In genomic region chr11:5618807-5619206, GRCh38 we compare ENCODE assay signal across 17 cellular contexts. TPM values are rescaled to one million over a fixed set of nuclear protein-coding genes. Genes with fewer than 3 reads are reported as not detected.
DNase-seq lines count a peak whose midpoint lies in the region; FAIRE-seq and TF ChIP-seq lines count a peak whose summit lies in the region.
"Had no signal": no experiment of that assay in that cellular context is flagged by ENCODE, and none has a peak within 500 bp of the region (broad histone marks: within the 10 kb centered on the region; RNA-seq: fewer than 3 reads in every experiment).

No MANE protein-coding gene starts in this region.

- H3K9ac ChIP-seq in fibroblast of lung (ENCODE audit: insufficient read depth, low read length), result no peak overlapping the region
- peak overlapping the region; percentile 61 for H3K9ac ChIP-seq in skeletal muscle satellite cell (ENCODE audit: low read depth, low read length)

- no peak overlapping the region for H2AFZ ChIP-seq in fibroblast of lung (ENCODE audit: low read length)

- H3K4me1 ChIP-seq in fibroblast of lung (ENCODE audit: control insufficient read depth, extremely low read depth, insufficient read depth, low read length), result peaks cover 17% of the 10 kb centered on the region
- peaks cover 37% of the 10 kb centered on the region for H3K4me1 ChIP-seq in skeletal muscle satellite cell (ENCODE audit: control insufficient read depth, insufficient read depth, low read length)
- no peaks in the 10 kb centered on the region for H3K4me1 ChIP-seq in BE2C

- peak overlapping the region; percentile 51 for H3K27ac ChIP-seq in fibroblast of lung (ENCODE audit: insufficient read depth, low read length)

- H4K20me1 ChIP-seq in fibroblast of lung (ENCODE audit: control insufficient read depth, extremely low read depth, insufficient read depth, low read length), result no peaks in the 10 kb centered on the region

- no peak for DNase-seq in GM19239 (ENCODE audit: insufficient read length, low spot score)
- DNase-seq in RKO (ENCODE audit: low spot score), result peak; percentile 59
- DNase-seq in fibroblast of lung (ENCODE audit: low read depth in 2 of 2), result peak; percentile 53 to 86
- no peak for DNase-seq in NCI-H2081 (lab: John Stamatoyannopoulos, UW)
- no peak for DNase-seq in BE2C
- no peak for DNase-seq in KG1 (lab: John Stamatoyannopoulos, UW)
- DNase-seq: activated CD4-positive, alpha-beta T cell treated with anti-CD3 and anti-CD28 coated beads for 1 hour; activated CD8-positive, alpha-beta memory T cell treated with anti-CD3 and anti-CD28 coated beads, Interleukin-2, amount 50 U/mL, for 48 hours; cerebellar nuclear complex; left colon; NCI-H2029; NCI-H82; posterior cingulate gyrus; T-helper 2 cell had no signal

- TF ChIP-seq CTCF in fibroblast of lung (conservative IDR thresholded peaks at IDR 0.05 in 1 of 2, IDR thresholded peaks at IDR 0.05 in 1 of 2; ENCODE audit: low read depth in 1 of 2, low read length in 2 of 2) (no peak), BE2C (IDR thresholded peaks at IDR 0.05; ENCODE audit: low read depth, low read length) (no peak)

- H3K4me3 ChIP-seq in fibroblast of lung (replicated peaks in 1 of 4; ENCODE audit: control extremely low read depth in 1 of 4, insufficient read depth in 1 of 4, low read depth in 3 of 4, low read length in 4 of 4) (no peak overlapping the region), skeletal muscle satellite cell (ENCODE audit: low read length) (no peak overlapping the region), BE2C (ENCODE audit: low read depth, low read length) (no peak overlapping the region)

- FAIRE-seq in GM19239 (lab: Jason Lieb, UNC), result peak; percentile 18
- FAIRE-seq: G401.6 had no signal

- H3K36me3 ChIP-seq in fibroblast of lung (ENCODE audit: control insufficient read depth, insufficient read depth, low read length) (no peaks in the 10 kb centered on the region), skeletal muscle satellite cell (ENCODE audit: insufficient read depth, low read length) (no peaks in the 10 kb centered on the region), BE2C (no peaks in the 10 kb centered on the region)

- no peaks in the 10 kb centered on the region for H3K79me2 ChIP-seq in fibroblast of lung (ENCODE audit: control insufficient read depth, insufficient read depth, low read length)

- H3K4me2 ChIP-seq in fibroblast of lung (ENCODE audit: extremely low read depth, insufficient read depth, low read length) (no peak overlapping the region), skeletal muscle satellite cell (ENCODE audit: low read length) (peak overlapping the region; percentile 47)

- H3K27me3 ChIP-seq in fibroblast of lung (ENCODE audit: control insufficient read depth, insufficient read depth, low read length) (no peaks in the 10 kb centered on the region), skeletal muscle satellite cell (ENCODE audit: control insufficient read depth, insufficient read depth, low read length) (no peaks in the 10 kb centered on the region), BE2C (no peaks in the 10 kb centered on the region)

- no peaks in the 10 kb centered on the region for H3K9me3 ChIP-seq in fibroblast of lung (ENCODE audit: control insufficient read depth, insufficient read depth, low read depth, low read length)
- no peaks in the 10 kb centered on the region for H3K9me3 ChIP-seq in skeletal muscle satellite cell (replicated peaks; ENCODE audit: low read length)
- no peaks in the 10 kb centered on the region for H3K9me3 ChIP-seq in BE2C

RNA-seq across cellular contexts. Expression of gene TRIM34, which starts 6.0 kb away (rescaled TPM):
- total RNA-seq in fibroblast of lung, result 11.3 and 17.8 TPM in 2 replicates
- 13.6 and 18.5 TPM in 2 replicates for polyA plus RNA-seq in fibroblast of lung
- polyA plus RNA-seq in fibroblast of lung (2012), result 7.1 and 7.9 TPM in 2 replicates
- 1.7 and 5.5 TPM in 2 replicates for polyA minus RNA-seq in fibroblast of lung (ENCODE audit: low replicate concordance)
- 6.6 and 8.1 TPM in 2 replicates for total RNA-seq in skeletal muscle satellite cell (2012; rRNA removed)
- not detected for polyA plus RNA-seq in BE2C (2012; ENCODE audit: insufficient read depth, insufficient read length, low read depth)

RNA-seq across cellular contexts. Expression of gene TRIM6, which starts 22.4 kb away (rescaled TPM):
- total RNA-seq in fibroblast of lung, result 4.9 and 8.6 TPM in 2 replicates
- 8.2 and 13.8 TPM in 2 replicates for polyA plus RNA-seq in fibroblast of lung
- 4.3 and 6.2 TPM in 2 replicates for polyA plus RNA-seq in fibroblast of lung (2012)
- 1.6 and 1.7 TPM in 2 replicates for polyA minus RNA-seq in fibroblast of lung (ENCODE audit: low replicate concordance)
- total RNA-seq in skeletal muscle satellite cell (2012; rRNA removed), result 3.9 and 5.1 TPM in 2 replicates
- 0.29 TPM for polyA plus RNA-seq in BE2C (2012; ENCODE audit: insufficient read depth, insufficient read length, low read depth)

RNA-seq across cellular contexts. Expression of gene OR52B6, which starts 38.1 kb away (rescaled TPM):
- not detected in 2 replicates for total RNA-seq in fibroblast of lung
- polyA plus RNA-seq in fibroblast of lung, result not detected in 2 replicates
- not detected in 2 replicates for polyA plus RNA-seq in fibroblast of lung (2012)
- polyA minus RNA-seq in fibroblast of lung (ENCODE audit: low replicate concordance), result not detected in 2 replicates
- total RNA-seq in skeletal muscle satellite cell (2012; rRNA removed), result not detected in 2 replicates
- polyA plus RNA-seq in BE2C (2012; ENCODE audit: insufficient read depth, insufficient read length, low read depth), result not detected
- total RNA-seq: activated naive CD4-positive, alpha-beta T cell treated with anti-CD3 and anti-CD28 coated beads, Interleukin-2, amount 50 U/mL, for 72 hours; left colon had no signal

Comparison
In these comparisons a context has a peak if more than half of its experiments do, and no peak if none do; other contexts are left out.
1. DNase-seq: peak in RKO (single experiment) and fibroblast of lung (2 of 2); none in GM19239 (single experiment), NCI-H2081 (0 of 2), BE2C (single experiment) and KG1 (single experiment).